ENCODE assay signal across 1 cellular context in the genomic region with DNA sequence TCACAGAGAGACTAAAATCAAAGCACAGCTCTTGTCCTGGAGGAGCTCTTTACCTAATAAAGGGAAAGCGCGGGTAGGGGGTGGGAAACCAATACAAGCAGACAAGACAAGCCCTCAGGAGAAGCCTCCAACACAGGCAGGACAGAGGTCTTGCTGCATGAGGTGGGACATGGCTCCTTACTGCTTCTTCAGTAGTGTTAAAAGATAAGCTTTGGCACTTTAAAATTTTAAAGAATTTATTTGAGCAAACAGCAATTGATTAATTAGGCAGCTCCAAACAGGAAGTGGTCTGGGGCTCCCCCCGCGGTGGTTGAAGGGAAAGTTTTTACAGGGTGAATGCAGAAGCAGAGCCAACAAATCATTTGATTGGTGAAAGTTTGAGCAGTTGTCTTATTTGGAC.
TF ChIP-seq lines count a peak whose summit lies in the region.

No MANE protein-coding gene starts in this region.

TF ChIP-seq in GM12878, 131 proteins besides CTCF, POLR2A, EP300 and RAD21 (continued from another document):
- TF ChIP-seq, protein P1, sequence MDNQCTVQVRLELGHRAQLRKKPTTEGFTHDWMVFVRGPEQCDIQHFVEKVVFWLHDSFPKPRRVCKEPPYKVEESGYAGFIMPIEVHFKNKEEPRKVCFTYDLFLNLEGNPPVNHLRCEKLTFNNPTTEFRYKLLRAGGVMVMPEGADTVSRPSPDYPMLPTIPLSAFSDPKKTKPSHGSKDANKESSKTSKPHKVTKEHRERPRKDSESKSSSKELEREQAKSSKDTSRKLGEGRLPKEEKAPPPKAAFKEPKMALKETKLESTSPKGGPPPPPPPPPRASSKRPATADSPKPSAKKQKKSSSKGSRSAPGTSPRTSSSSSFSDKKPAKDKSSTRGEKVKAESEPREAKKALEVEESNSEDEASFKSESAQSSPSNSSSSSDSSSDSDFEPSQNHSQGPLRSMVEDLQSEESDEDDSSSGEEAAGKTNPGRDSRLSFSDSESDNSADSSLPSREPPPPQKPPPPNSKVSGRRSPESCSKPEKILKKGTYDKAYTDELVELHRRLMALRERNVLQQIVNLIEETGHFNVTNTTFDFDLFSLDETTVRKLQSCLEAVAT (IDR thresholded peaks at IDR 0.05), result no peak
- TF ChIP-seq IKZF1 (conservative IDR thresholded peaks at IDR 0.05) (no peak), GABPA (IDR thresholded peaks at IDR 0.05; ENCODE audit: low read depth) (no peak), ZNF622 (IDR thresholded peaks at IDR 0.05) (no peak), MTA2 (IDR thresholded peaks at IDR 0.05; ENCODE audit: low read depth) (peak; percentile 66; the same call in 1 of the 2 replicates), HCFC1 (IDR thresholded peaks at IDR 0.05; ENCODE audit: low read length) (no peak), MTA3 (IDR thresholded peaks at IDR 0.05; ENCODE audit: borderline replicate concordance, low read length) (no peak), BACH1 (IDR thresholded peaks at IDR 0.05; ENCODE audit: borderline replicate concordance) (no peak), IRF5 (IDR thresholded peaks at IDR 0.05; ENCODE audit: borderline replicate concordance) (no peak), CBFB (IDR thresholded peaks at IDR 0.05; ENCODE audit: low read depth) (no peak), RUNX3 (IDR thresholded peaks at IDR 0.05; ENCODE audit: low read length) (peak; percentile 63), SPI1 (IDR thresholded peaks at IDR 0.05; ENCODE audit: borderline replicate concordance, insufficient read depth, low read depth, low read length) (peak; percentile 57; the same call in 1 of the 2 replicates), CEBPB (IDR thresholded peaks at IDR 0.05; ENCODE audit: borderline replicate concordance in 1 of 2, low read depth in 2 of 2, low read length in 2 of 2) (no peak), ESRRA (IDR thresholded peaks at IDR 0.05; ENCODE audit: low read length) (no peak), BCL11A (IDR thresholded peaks at IDR 0.05; ENCODE audit: low read depth, low read length) (peak; percentile 72; the same call in 1 of the 2 replicates), ZBTB11 (CRISPR knock-in tag; IDR thresholded peaks at IDR 0.05) (no peak), TCF12 (IDR thresholded peaks at IDR 0.05; ENCODE audit: low read depth, low read length) (no peak), RELA (IDR thresholded peaks at IDR 0.05; ENCODE audit: borderline replicate concordance, partially characterized antibody) (no peak), PAX5 (IDR thresholded peaks at IDR 0.05; ENCODE audit: borderline replicate concordance, low read depth, low read length) (no peak), RAD51 (IDR thresholded peaks at IDR 0.05) (no peak)
- TF ChIP-seq, protein P2, sequence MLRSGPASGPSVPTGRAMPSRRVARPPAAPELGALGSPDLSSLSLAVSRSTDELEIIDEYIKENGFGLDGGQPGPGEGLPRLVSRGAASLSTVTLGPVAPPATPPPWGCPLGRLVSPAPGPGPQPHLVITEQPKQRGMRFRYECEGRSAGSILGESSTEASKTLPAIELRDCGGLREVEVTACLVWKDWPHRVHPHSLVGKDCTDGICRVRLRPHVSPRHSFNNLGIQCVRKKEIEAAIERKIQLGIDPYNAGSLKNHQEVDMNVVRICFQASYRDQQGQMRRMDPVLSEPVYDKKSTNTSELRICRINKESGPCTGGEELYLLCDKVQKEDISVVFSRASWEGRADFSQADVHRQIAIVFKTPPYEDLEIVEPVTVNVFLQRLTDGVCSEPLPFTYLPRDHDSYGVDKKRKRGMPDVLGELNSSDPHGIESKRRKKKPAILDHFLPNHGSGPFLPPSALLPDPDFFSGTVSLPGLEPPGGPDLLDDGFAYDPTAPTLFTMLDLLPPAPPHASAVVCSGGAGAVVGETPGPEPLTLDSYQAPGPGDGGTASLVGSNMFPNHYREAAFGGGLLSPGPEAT (IDR thresholded peaks at IDR 0.05; ENCODE audit: low read depth), result no peak
- TF ChIP-seq, protein P3, sequence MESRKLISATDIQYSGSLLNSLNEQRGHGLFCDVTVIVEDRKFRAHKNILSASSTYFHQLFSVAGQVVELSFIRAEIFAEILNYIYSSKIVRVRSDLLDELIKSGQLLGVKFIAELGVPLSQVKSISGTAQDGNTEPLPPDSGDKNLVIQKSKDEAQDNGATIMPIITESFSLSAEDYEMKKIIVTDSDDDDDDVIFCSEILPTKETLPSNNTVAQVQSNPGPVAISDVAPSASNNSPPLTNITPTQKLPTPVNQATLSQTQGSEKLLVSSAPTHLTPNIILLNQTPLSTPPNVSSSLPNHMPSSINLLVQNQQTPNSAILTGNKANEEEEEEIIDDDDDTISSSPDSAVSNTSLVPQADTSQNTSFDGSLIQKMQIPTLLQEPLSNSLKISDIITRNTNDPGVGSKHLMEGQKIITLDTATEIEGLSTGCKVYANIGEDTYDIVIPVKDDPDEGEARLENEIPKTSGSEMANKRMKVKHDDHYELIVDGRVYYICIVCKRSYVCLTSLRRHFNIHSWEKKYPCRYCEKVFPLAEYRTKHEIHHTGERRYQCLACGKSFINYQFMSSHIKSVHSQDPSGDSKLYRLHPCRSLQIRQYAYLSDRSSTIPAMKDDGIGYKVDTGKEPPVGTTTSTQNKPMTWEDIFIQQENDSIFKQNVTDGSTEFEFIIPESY (IDR thresholded peaks at IDR 0.05), result 0 out of 2 replicates have a peak, but pooled peaks have one; percentile 40
- TF ChIP-seq, protein P4, sequence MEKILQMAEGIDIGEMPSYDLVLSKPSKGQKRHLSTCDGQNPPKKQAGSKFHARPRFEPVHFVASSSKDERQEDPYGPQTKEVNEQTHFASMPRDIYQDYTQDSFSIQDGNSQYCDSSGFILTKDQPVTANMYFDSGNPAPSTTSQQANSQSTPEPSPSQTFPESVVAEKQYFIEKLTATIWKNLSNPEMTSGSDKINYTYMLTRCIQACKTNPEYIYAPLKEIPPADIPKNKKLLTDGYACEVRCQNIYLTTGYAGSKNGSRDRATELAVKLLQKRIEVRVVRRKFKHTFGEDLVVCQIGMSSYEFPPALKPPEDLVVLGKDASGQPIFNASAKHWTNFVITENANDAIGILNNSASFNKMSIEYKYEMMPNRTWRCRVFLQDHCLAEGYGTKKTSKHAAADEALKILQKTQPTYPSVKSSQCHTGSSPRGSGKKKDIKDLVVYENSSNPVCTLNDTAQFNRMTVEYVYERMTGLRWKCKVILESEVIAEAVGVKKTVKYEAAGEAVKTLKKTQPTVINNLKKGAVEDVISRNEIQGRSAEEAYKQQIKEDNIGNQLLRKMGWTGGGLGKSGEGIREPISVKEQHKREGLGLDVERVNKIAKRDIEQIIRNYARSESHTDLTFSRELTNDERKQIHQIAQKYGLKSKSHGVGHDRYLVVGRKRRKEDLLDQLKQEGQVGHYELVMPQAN (conservative IDR thresholded peaks at IDR 0.05), result no peak
